ENCODE assay signal across 27 cellular contexts in the genomic region with DNA sequence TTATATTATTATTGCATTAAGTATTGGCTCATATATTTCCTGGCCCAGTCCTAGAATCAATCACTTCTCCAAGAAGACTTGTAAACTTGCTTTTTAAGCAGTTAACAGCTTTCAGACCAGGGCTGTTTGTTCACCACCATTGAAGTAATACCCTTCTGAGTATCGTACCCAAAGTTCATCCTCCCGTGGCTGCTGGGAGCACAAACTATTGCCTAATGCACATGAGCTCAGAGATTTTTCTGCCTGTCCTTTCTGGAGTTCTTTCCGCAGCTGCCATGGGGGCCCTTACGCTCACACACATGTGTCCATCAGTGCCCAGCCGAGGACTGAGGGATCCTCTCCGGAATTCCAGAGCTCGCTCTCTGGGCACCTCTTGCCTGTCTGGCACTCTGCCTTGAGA. TPM values are rescaled to one million over a fixed set of nuclear protein-coding genes. Genes with fewer than 3 reads are reported as not detected.
"Had no signal": no experiment of that assay in that cellular context is flagged by ENCODE, and none has a peak within 500 bp of the region (broad histone marks: within the 10 kb centered on the region; RNA-seq: fewer than 3 reads in every experiment).

No MANE protein-coding gene starts in this region.

- H3K36me3 ChIP-seq: neural progenitor cell, ovary, stomach, thoracic aorta, thyroid gland, tibial nerve, upper lobe of left lung, vagina had no signal

- H3K79me2 ChIP-seq: parathyroid adenoma had no signal

- H3K9me3 Mint-ChIP-seq: natural killer cell; nephron; stimulated activated effector memory CD8-positive, alpha-beta T cell treated with anti-CD3 and anti-CD28 coated beads, Interleukin-12 subunit alpha, Interleukin-12 subunit beta, amount 100 ng/mL, for 72 hours; stimulated activated naive B cell treated with anti-CD40 and anti-IgM and Interleukin-4, amounts not matched to agents 10 μg/mL and 1 μg/mL and 100 μg/mL, for 72 hours; stimulated activated naive CD8-positive, alpha-beta T cell treated with anti-CD3 and anti-CD28 coated beads, Interleukin-15, Interleukin-2, amounts not matched to agents 100 ng/mL and 50 ng/mL, for 24 hours had no signal

- H3K4me1 Mint-ChIP-seq: natural killer cell; neural progenitor cell; stimulated activated effector memory CD8-positive, alpha-beta T cell treated with anti-CD3 and anti-CD28 coated beads, Interleukin-12 subunit alpha, Interleukin-12 subunit beta, amount 100 ng/mL, for 72 hours; stimulated activated naive B cell treated with anti-CD40 and anti-IgM and Interleukin-4, amounts not matched to agents 10 μg/mL and 1 μg/mL and 100 μg/mL, for 72 hours had no signal

- H3K27ac Mint-ChIP-seq: natural killer cell; nephron; neural progenitor cell; progenitor cell of endocrine pancreas; stimulated activated effector memory CD8-positive, alpha-beta T cell treated with anti-CD3 and anti-CD28 coated beads, Interleukin-12 subunit alpha, Interleukin-12 subunit beta, amount 100 ng/mL, for 72 hours; stimulated activated naive B cell treated with anti-CD40 and anti-IgM and Interleukin-4, amounts not matched to agents 10 μg/mL and 1 μg/mL and 100 μg/mL, for 72 hours; stimulated activated naive CD8-positive, alpha-beta T cell treated with anti-CD3 and anti-CD28 coated beads, Interleukin-15, Interleukin-2, amounts not matched to agents 100 ng/mL and 50 ng/mL, for 24 hours had no signal

- DNase-seq: natural killer cell; occipital lobe; ovary; posterior cingulate gyrus; psoas muscle; right cardiac atrium; small intestine; stimulated activated CD4-positive, alpha-beta T cell treated with anti-CD3 and anti-CD28 coated beads, Interleukin-15, amount 100 ng/mL, for 24 hours; stimulated activated CD4-positive, alpha-beta T cell treated with anti-CD3 and anti-CD28 coated beads, Interleukin-2, amount 100 ng/mL, for 24 hours; stimulated activated CD4-positive, alpha-beta T cell treated with anti-CD3 and anti-CD28 coated beads, Interleukin-2, amount 100 ng/mL, for 48 hours; stimulated activated CD4-positive, alpha-beta T cell treated with anti-CD3 and anti-CD28 coated beads, Interleukin-4, amount 100 ng/mL, for 24 hours; stimulated activated naive B cell treated with anti-CD40 and anti-IgM and Interleukin-4, amounts not matched to agents 10 μg/mL and 1 μg/mL and 100 μg/mL, for 72 hours; stimulated activated naive CD4-positive, alpha-beta T cell treated with Interleukin-2 at 50 U/mL for 16 hours; stomach; thyroid gland; trophoblast cell; upper lobe of left lung had no signal

- H3K27ac ChIP-seq: neural progenitor cell, ovary, parathyroid adenoma, psoas muscle, stomach, thoracic aorta, thyroid gland, tibial nerve, upper lobe of left lung, vagina had no signal

- H3K4me2 ChIP-seq: neural progenitor cell had no signal

- ATAC-seq: natural killer cell; psoas muscle; right cardiac atrium; sciatic nerve; stimulated activated effector memory CD8-positive, alpha-beta T cell treated with anti-CD3 and anti-CD28 coated beads, Interleukin-12 subunit alpha, Interleukin-12 subunit beta, amount 100 ng/mL, for 72 hours; stimulated activated naive B cell treated with anti-CD40 and anti-IgM and Interleukin-4, amounts not matched to agents 10 μg/mL and 1 μg/mL and 100 μg/mL, for 72 hours had no signal

- H3K27me3 Mint-ChIP-seq: progenitor cell of endocrine pancreas; stimulated activated naive B cell treated with anti-CD40 and anti-IgM and Interleukin-4, amounts not matched to agents 10 μg/mL and 1 μg/mL and 100 μg/mL, for 72 hours had no signal

- H3K9ac ChIP-seq: neural progenitor cell, parathyroid adenoma had no signal

- H3K4me1 ChIP-seq: neural progenitor cell, parathyroid adenoma, psoas muscle, stomach, tibial nerve, upper lobe of left lung, vagina had no signal

- H2AFZ ChIP-seq: neural progenitor cell, parathyroid adenoma had no signal

- H3K9me3 ChIP-seq: ovary, psoas muscle, stomach, thoracic aorta, thyroid gland, tibial nerve, upper lobe of left lung, vagina had no signal

- H3K36me3 Mint-ChIP-seq: natural killer cell; neural progenitor cell; stimulated activated effector memory CD8-positive, alpha-beta T cell treated with anti-CD3 and anti-CD28 coated beads, Interleukin-12 subunit alpha, Interleukin-12 subunit beta, amount 100 ng/mL, for 72 hours; stimulated activated naive B cell treated with anti-CD40 and anti-IgM and Interleukin-4, amounts not matched to agents 10 μg/mL and 1 μg/mL and 100 μg/mL, for 72 hours had no signal

- H3K4me3 ChIP-seq: neural progenitor cell, ovary, psoas muscle, stomach, thoracic aorta, thyroid gland, tibial nerve, upper lobe of left lung, vagina had no signal

- H3K4me3 Mint-ChIP-seq: natural killer cell; nephron; neural progenitor cell; stimulated activated effector memory CD8-positive, alpha-beta T cell treated with anti-CD3 and anti-CD28 coated beads, Interleukin-12 subunit alpha, Interleukin-12 subunit beta, amount 100 ng/mL, for 72 hours; stimulated activated naive B cell treated with anti-CD40 and anti-IgM and Interleukin-4, amounts not matched to agents 10 μg/mL and 1 μg/mL and 100 μg/mL, for 72 hours; stimulated activated naive CD8-positive, alpha-beta T cell treated with anti-CD3 and anti-CD28 coated beads, Interleukin-15, Interleukin-2, amounts not matched to agents 100 ng/mL and 50 ng/mL, for 24 hours had no signal

- H3K27me3 ChIP-seq: neural progenitor cell, ovary, stomach, thyroid gland, tibial nerve, upper lobe of left lung, vagina had no signal

RNA-seq across cellular contexts. Expression of a gene that starts 51.6 kb away (rescaled TPM):
- total RNA-seq: thoracic aorta had no signal
